Comparison of ENCODE assay signal across 29 cellular contexts in genomic region chr2:176960736-176961135, GRCh38.
DNase-seq lines count a peak whose midpoint lies in the region; ATAC-seq, FAIRE-seq and TF ChIP-seq lines count a peak whose summit lies in the region.
"Had no signal": no experiment of that assay in that cellular context is flagged by ENCODE, and none has a peak within 500 bp of the region (broad histone marks: within the 10 kb centered on the region; RNA-seq: fewer than 3 reads in every experiment).

No MANE protein-coding gene starts in this region.

- no peak overlapping the region for H4K12ac ChIP-seq in trophoblast cell (ENCODE audit: low read depth, low read length)

- POLR2A ChIA-PET in H1 (lab: Charles Lee; ENCODE audit: partially characterized antibody), result no interaction called here

- H3K9me3 ChIP-seq in breast epithelium (no peaks in the 10 kb centered on the region), mammary epithelial cell (replicated peaks; ENCODE audit: insufficient read depth, low read length) (no peaks in the 10 kb centered on the region), H1 (ENCODE audit: insufficient read depth in 2 of 2, low read depth in 1 of 2, low read length in 1 of 2) (no peaks in the 10 kb centered on the region), trophoblast cell (ENCODE audit: insufficient read depth, low read depth, low read length) (no peaks in the 10 kb centered on the region)
- H3K9me3 ChIP-seq: left ventricle myocardium inferior, tibial artery had no signal

- TF ChIP-seq POLR2A in breast epithelium (IDR thresholded peaks at IDR 0.05) (no peak), H1 (IDR thresholded peaks at IDR 0.05; ENCODE audit: control extremely low read depth in 1 of 2, low read depth in 2 of 2, low read length in 2 of 2) (no peak)

- H3K4me1 ChIP-seq in breast epithelium, result no peaks in the 10 kb centered on the region
- no peaks in the 10 kb centered on the region for H3K4me1 ChIP-seq in mammary epithelial cell (ENCODE audit: insufficient read depth, low read length)
- H3K4me1 ChIP-seq in H1 (replicated peaks in 1 of 4; ENCODE audit: control insufficient read depth in 3 of 4, insufficient read depth in 4 of 4, low read length in 3 of 4), result peaks cover 0 to 6% (median 0%) of the 10 kb centered on the region in 4 experiments; a peak in 1 of 7 replicates
- no peaks in the 10 kb centered on the region for H3K4me1 ChIP-seq in trophoblast cell (ENCODE audit: control insufficient read depth in 1 of 2, insufficient read depth in 2 of 2, low read length in 2 of 2)
- H3K4me1 ChIP-seq: left ventricle myocardium inferior, tibial artery had no signal

- no peaks in the 10 kb centered on the region for H3K9me3 Mint-ChIP-seq in activated naive CD4-positive, alpha-beta T cell treated with anti-CD3 and anti-CD28 coated beads, Interleukin-2, amount 50 U/mL, for 72 hours
- H3K9me3 Mint-ChIP-seq: activated CD4-positive, alpha-beta memory T cell treated with anti-CD3 and anti-CD28 coated beads for 36 hours; CD8-positive, alpha-beta memory T cell; naive thymus-derived CD8-positive, alpha-beta T cell; T-cell had no signal

- in situ Hi-C loops in mammary epithelial cell (cut with MboI; ENCODE audit: low sequenced_read_pairs in 2 of 2), result no loop called here

- H4K5ac ChIP-seq in H1 (ENCODE audit: insufficient read length, low read depth, low read length), result no peak overlapping the region

- H3K79me1 ChIP-seq in H1 (ENCODE audit: low read depth, low read length) (no peaks in the 10 kb centered on the region), trophoblast cell (ENCODE audit: low read length) (no peaks in the 10 kb centered on the region)

- no peaks in the 10 kb centered on the region for H3K79me2 ChIP-seq in mammary epithelial cell (ENCODE audit: insufficient read depth, low read length)
- no peaks in the 10 kb centered on the region for H3K79me2 ChIP-seq in H1 (ENCODE audit: control insufficient read depth in 1 of 2, insufficient read depth in 2 of 2, low read length in 2 of 2)
- no peaks in the 10 kb centered on the region for H3K79me2 ChIP-seq in trophoblast cell (ENCODE audit: control insufficient read depth, insufficient read depth, low read length, poor library complexity)

- H3K14ac ChIP-seq in H1 (ENCODE audit: insufficient read length), result no peak overlapping the region
- no peak overlapping the region for H3K14ac ChIP-seq in trophoblast cell (ENCODE audit: low read length)

- H3K27ac ChIP-seq in breast epithelium (no peak overlapping the region), mammary epithelial cell (ENCODE audit: insufficient read depth, low read depth, low read length) (no peak overlapping the region), H1 (ENCODE audit: low read depth, low read length) (no peak overlapping the region), trophoblast cell (ENCODE audit: low read depth, low read length) (no peak overlapping the region)
- H3K27ac ChIP-seq: HL-60, left ventricle myocardium inferior, tibial artery had no signal

- DNase-seq in breast epithelium (ENCODE audit: low spot score in 2 of 2) (no peak), mammary epithelial cell (no peak), RPMI7951 (ENCODE audit: low read depth) (peak; percentile 2), H1 (ENCODE audit: low read depth in 1 of 2, low spot score in 2 of 2) (no peak), trophoblast cell (peak; percentile 5 to 60), Right ventricle myocardium superior (no peak), left colon (no peak)
- no peak for DNase-seq in activated naive CD4-positive, alpha-beta T cell treated with anti-CD3 and anti-CD28 coated beads, Interleukin-2, amount 50 U/mL, for 72 hours (ENCODE audit: low spot score in 2 of 2)
- DNase-seq: activated CD4-positive, alpha-beta memory T cell treated with anti-CD3 and anti-CD28 coated beads for 36 hours; activated CD8-positive, alpha-beta memory T cell treated with anti-CD3 and anti-CD28 coated beads, Interleukin-2, amount 50 U/mL, for 4 hours; CD8-positive, alpha-beta memory T cell; DMS 273 treated with DMSO at 0.1 percent for 48 hours; HFFc6; left ventricle myocardium inferior; naive thymus-derived CD8-positive, alpha-beta T cell; NCI-H187; NCI-H2171; NCI-H524; SIG-M5; small intestine; stimulated activated CD4-positive, alpha-beta T cell treated with anti-CD3 and anti-CD28 coated beads, Interleukin-1b, Interleukin-23, amount 100 ng/mL, for 48 hours; T-cell; tibial artery had no signal

- TF ChIP-seq CTCF in breast epithelium (IDR thresholded peaks at IDR 0.05), result no peak
- TF ChIP-seq CTCF in mammary epithelial cell (conservative IDR thresholded peaks at IDR 0.05 in 1 of 2, IDR thresholded peaks at IDR 0.05 in 1 of 2; ENCODE audit: extremely low read depth in 1 of 2, insufficient read depth in 1 of 2, low read depth in 1 of 2, low read length in 2 of 2), result no peak
- no peak for TF ChIP-seq CTCF in H1 (IDR thresholded peaks at IDR 0.05; ENCODE audit: control extremely low read depth in 1 of 3, insufficient read depth in 1 of 3, low read depth in 1 of 3, low read length in 3 of 3)

- H4K20me1 ChIP-seq in mammary epithelial cell (ENCODE audit: insufficient read depth, low read length) (no peaks in the 10 kb centered on the region), H1 (replicated peaks in 1 of 2; ENCODE audit: control insufficient read depth in 1 of 2, insufficient read depth in 2 of 2, low read length in 2 of 2) (no peaks in the 10 kb centered on the region)

- dilution Hi-C loops in mammary epithelial cell (cut with HindIII; ENCODE audit: low sequenced_read_pairs), result no loop called here

- H4K8ac ChIP-seq in H1 (ENCODE audit: extremely low read depth, insufficient read depth, low read length) (no peak overlapping the region), trophoblast cell (ENCODE audit: low read depth, low read length) (no peak overlapping the region)

- H3K4me2 ChIP-seq in mammary epithelial cell (ENCODE audit: insufficient read depth, low read depth, low read length) (no peak overlapping the region), H1 (ENCODE audit: insufficient read depth in 1 of 2, low read depth in 2 of 2, low read length in 2 of 2) (no peak overlapping the region), trophoblast cell (ENCODE audit: low read length) (no peak overlapping the region)

- H3K18ac ChIP-seq in H1 (ENCODE audit: extremely low read depth, low read length) (no peak overlapping the region), trophoblast cell (ENCODE audit: low read length) (no peak overlapping the region)

- WGBS in mammary epithelial cell (ENCODE audit: low coverage, missing lambda C conversion rate), result 7% methylated on average over 5 of the region's 5 CpGs
- WGBS in H1 (ENCODE audit: extremely low coverage in 1 of 2, insufficient coverage in 1 of 2, insufficient read length in 1 of 2, insufficient replicate concordance in 2 of 2, low coverage in 1 of 2, low lambda C conversion rate in 2 of 2, missing lambda C conversion rate in 1 of 2), 2 experiments, result 78% methylated on average over 5 of the region's 5 CpGs; no CpG with 5 or more reads in 1 of the 2 experiments
- no CpG with 5 or more reads among the region's 5 CpGs for WGBS in trophoblast cell (ENCODE audit: extremely low coverage, insufficient coverage, insufficient read length)

- H2AFZ ChIP-seq in mammary epithelial cell (ENCODE audit: low read depth, low read length), result no peak overlapping the region
- no peak overlapping the region for H2AFZ ChIP-seq in H1 (ENCODE audit: low read length)
- H2AFZ ChIP-seq in trophoblast cell (ENCODE audit: insufficient read depth, low read length, poor library complexity), result no peak overlapping the region

- H3K4me3 ChIP-seq in breast epithelium (peak overlapping the region in 2 of 3 donors; percentile 6), mammary epithelial cell (replicated peaks in 1 of 3; ENCODE audit: insufficient read depth in 1 of 3, low read depth in 2 of 3, low read length in 3 of 3) (no peak overlapping the region), H1 (ENCODE audit: extremely low read depth in 1 of 4, insufficient read depth in 2 of 4, low read depth in 3 of 4, low read length in 4 of 4) (no peak overlapping the region), trophoblast cell (ENCODE audit: low read depth, low read length) (no peak overlapping the region)
- H3K4me3 ChIP-seq: left ventricle myocardium inferior, tibial artery had no signal

- H3K4ac ChIP-seq in H1 (replicated peaks; ENCODE audit: insufficient read length, low read depth, low read length) (no peak overlapping the region), trophoblast cell (ENCODE audit: low read depth, low read length) (no peak overlapping the region)

- intact Hi-C loops in breast epithelium (cut with DNase I; ENCODE audit: low total_unique reads) (no loop called here), mammary epithelial cell (cut with micrococcal nuclease) (no loop called here), Right ventricle myocardium superior (cut with DNase I) (no loop called here), left colon (cut with DNase I, micrococcal nuclease) (no loop called here)

- H2BK120ac ChIP-seq in H1 (replicated peaks; ENCODE audit: low read depth, low read length), result no peak overlapping the region
- no peak overlapping the region for H2BK120ac ChIP-seq in trophoblast cell (ENCODE audit: insufficient read depth, low read length, poor library complexity)

- H4K91ac ChIP-seq in H1 (replicated peaks; ENCODE audit: insufficient read length, low read length) (no peak overlapping the region), trophoblast cell (ENCODE audit: low read depth, low read length) (no peak overlapping the region)

- no peak for FAIRE-seq in H1 (lab: Jason Lieb, UNC)
- FAIRE-seq: A204.1, endothelial cell of umbilical vein, G401.6, small intestine had no signal

- BruUV-seq in mammary epithelial cell (replicated peaks; lab: Mats Ljungman, UMichigan), result no TSS peak

- H3K9ac ChIP-seq in mammary epithelial cell (ENCODE audit: insufficient read depth, low read length), result no peak overlapping the region
- no peak overlapping the region for H3K9ac ChIP-seq in H1 (replicated peaks in 1 of 4; ENCODE audit: extremely low read depth in 1 of 4, low read depth in 3 of 4, low read length in 3 of 4)
- H3K9ac ChIP-seq in trophoblast cell (ENCODE audit: low read length), result no peak overlapping the region

- no peak for TF ChIP-seq RAD21 in H1 (IDR thresholded peaks at IDR 0.05 in 1 of 2, conservative IDR thresholded peaks at IDR 0.05 in 1 of 2; ENCODE audit: low read depth in 2 of 2, low read length in 2 of 2)

- H3K27ac Mint-ChIP-seq in activated naive CD4-positive, alpha-beta T cell treated with anti-CD3 and anti-CD28 coated beads, Interleukin-2, amount 50 U/mL, for 72 hours, result no peak overlapping the region
- H3K27ac Mint-ChIP-seq: activated CD4-positive, alpha-beta memory T cell treated with anti-CD3 and anti-CD28 coated beads for 36 hours; activated naive CD8-positive, alpha-beta T cell; CD8-positive, alpha-beta memory T cell; HFFc6; naive thymus-derived CD8-positive, alpha-beta T cell; T-cell had no signal

- H3K36me3 ChIP-seq in breast epithelium (no peaks in the 10 kb centered on the region), mammary epithelial cell (ENCODE audit: insufficient read depth, low read length) (no peaks in the 10 kb centered on the region), H1 (ENCODE audit: control insufficient read depth in 2 of 4, insufficient read depth in 4 of 4, low read length in 3 of 4) (no peaks in the 10 kb centered on the region), trophoblast cell (ENCODE audit: control insufficient read depth in 1 of 2, insufficient read depth in 2 of 2, low read length in 2 of 2) (no peaks in the 10 kb centered on the region)
- H3K36me3 ChIP-seq: left ventricle myocardium inferior, tibial artery had no signal

- H2BK12ac ChIP-seq in H1 (ENCODE audit: low read depth, low read length) (no peak overlapping the region), trophoblast cell (ENCODE audit: low read length) (no peak overlapping the region)

- no peak for TF ChIP-seq EP300 in H1 (IDR thresholded peaks at IDR 0.05; ENCODE audit: borderline replicate concordance in 1 of 2, low read depth in 2 of 2, low read length in 2 of 2)

- CTCF ChIA-PET in mammary epithelial cell (lab: Charles Lee; ENCODE audit: low non-redundant PET) (no interaction called here), H1 (lab: Charles Lee; ENCODE audit: partially characterized antibody) (interaction anchor here (0.6 to 1.6 kb wide), 5 partner anchors 14 to 711 kb away, joined by 3 to 5 read pairs (median 3); no protein-coding TSS in a partner anchor)

- no peak overlapping the region for H2AK5ac ChIP-seq in H1 (ENCODE audit: low read depth, low read length)
- no peak overlapping the region for H2AK5ac ChIP-seq in trophoblast cell (ENCODE audit: low read length)

- ATAC-seq in Right ventricle myocardium superior (ENCODE audit: poor library complexity) (no peak), left colon (no peak)
- no peak for ATAC-seq in activated naive CD4-positive, alpha-beta T cell treated with anti-CD3 and anti-CD28 coated beads, Interleukin-2, amount 50 U/mL, for 72 hours
- ATAC-seq: naive thymus-derived CD8-positive, alpha-beta T cell; Panc1; T-cell had no signal

- H3K23ac ChIP-seq in H1 (ENCODE audit: insufficient read length) (no peak overlapping the region), trophoblast cell (ENCODE audit: low read length) (no peak overlapping the region)

- H3K23me2 ChIP-seq in H1 (ENCODE audit: low read depth, low read length), result no peaks in the 10 kb centered on the region

- no peak overlapping the region for H2BK15ac ChIP-seq in H1 (ENCODE audit: low read length)

- no peak overlapping the region for H2BK20ac ChIP-seq in H1 (ENCODE audit: low read length)

- H3K27me3 ChIP-seq in breast epithelium (no peaks in the 10 kb centered on the region), mammary epithelial cell (ENCODE audit: insufficient read depth, low read length) (no peaks in the 10 kb centered on the region), H1 (replicated peaks in 1 of 4; ENCODE audit: control insufficient read depth in 3 of 4, extremely low read depth in 1 of 4, insufficient read depth in 3 of 4, low read length in 3 of 4) (no peaks in the 10 kb centered on the region), trophoblast cell (ENCODE audit: insufficient read depth, low read length) (no peaks in the 10 kb centered on the region)

- H3K36me3 Mint-ChIP-seq in activated naive CD4-positive, alpha-beta T cell treated with anti-CD3 and anti-CD28 coated beads, Interleukin-2, amount 50 U/mL, for 72 hours, result no peaks in the 10 kb centered on the region
- H3K36me3 Mint-ChIP-seq: activated CD4-positive, alpha-beta memory T cell treated with anti-CD3 and anti-CD28 coated beads for 36 hours; activated naive CD8-positive, alpha-beta T cell; naive thymus-derived CD8-positive, alpha-beta T cell; T-cell had no signal

- H2BK5ac ChIP-seq in H1 (ENCODE audit: low read depth, low read length) (no peak overlapping the region), trophoblast cell (ENCODE audit: low read depth, low read length, poor library complexity) (no peak overlapping the region)

- H3K56ac ChIP-seq in H1 (replicated peaks; ENCODE audit: insufficient read length, low read depth, low read length), result no peak overlapping the region

Comparison
In these comparisons a context has a peak if more than half of its experiments do, and no peak if none do; other contexts are left out.
1. H3K4me3 ChIP-seq: peak in breast epithelium (2 of 3); none in mammary epithelial cell (0 of 3), H1 (0 of 4) and trophoblast cell (single experiment).
2. DNase-seq: peak in RPMI7951 (single experiment) and trophoblast cell (2 of 2); none in breast epithelium (0 of 2), mammary epithelial cell (single experiment), H1 (0 of 2), Right ventricle myocardium superior (single experiment), left colon (0 of 2) and activated naive CD4-positive, alpha-beta T cell treated with anti-CD3 and anti-CD28 coated beads, Interleukin-2, amount 50 U/mL, for 72 hours (0 of 2).